In the genomic region with DNA sequence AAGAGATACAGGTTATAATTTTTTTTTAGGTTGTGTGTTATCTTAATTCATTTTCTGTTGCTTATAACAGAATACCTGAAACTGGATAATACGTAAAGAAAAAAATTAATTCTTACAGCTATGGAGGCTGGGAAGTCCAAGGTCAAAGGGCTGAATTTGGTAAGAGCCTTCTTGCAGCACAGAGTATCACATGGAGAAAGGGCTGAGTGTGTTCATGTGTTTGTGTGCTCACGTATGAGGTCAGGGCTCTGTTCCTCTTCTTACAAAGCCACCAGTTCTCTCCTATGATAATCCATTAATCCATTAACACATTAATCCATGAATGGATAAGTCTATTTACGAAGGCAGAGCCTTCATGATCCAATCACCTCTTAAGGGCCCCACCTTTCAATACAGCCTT, we compare ENCODE assay signal across 34 cellular contexts. TPM values are rescaled to one million over a fixed set of nuclear protein-coding genes. Genes with fewer than 3 reads are reported as not detected.
"Had no signal": no experiment of that assay in that cellular context is flagged by ENCODE, and none has a peak within 500 bp of the region (broad histone marks: within the 10 kb centered on the region; RNA-seq: fewer than 3 reads in every experiment).

No MANE protein-coding gene starts in this region.

- H3K9me3 Mint-ChIP-seq: activated T-helper 1 cell treated with anti-CD3 and anti-CD28 coated beads, Interleukin-12 subunit alpha, Interleukin-12 subunit beta, Interleukin-2, Interleukin-4 antibody, amounts not matched to agents 30 ng/mL and 10 ng/mL and 1 ng/mL, durations not matched to agents 14 hours and 24 hours and 36 hours; natural killer cell; stimulated activated memory B cell treated with anti-CD40 and anti-IgM and Interleukin-4, amounts not matched to agents 10 μg/mL and 1 μg/mL and 100 μg/mL, for 72 hours had no signal

- ATAC-seq: activated CD4-positive, CD25-positive, alpha-beta regulatory T cell treated with anti-CD3 and anti-CD28 coated beads, Interleukin-2, amount 50 U/mL, for 24 hours; natural killer cell; stimulated activated memory B cell treated with anti-CD40 and anti-IgM and Interleukin-4, amounts not matched to agents 10 μg/mL and 1 μg/mL and 100 μg/mL, for 72 hours had no signal

- H3K4me1 Mint-ChIP-seq: activated naive CD8-positive, alpha-beta T cell treated with anti-CD3 and anti-CD28 coated beads for 36 hours; natural killer cell; neural progenitor cell; stimulated activated memory B cell treated with anti-CD40 and anti-IgM and Interleukin-4, amounts not matched to agents 10 μg/mL and 1 μg/mL and 100 μg/mL, for 72 hours had no signal

- H3K27me3 ChIP-seq: ascending aorta, neural progenitor cell, thyroid gland, upper lobe of left lung had no signal

- H3K36me3 ChIP-seq: adrenal gland, ascending aorta, brain microvascular endothelial cell, left ventricle myocardium inferior, neural progenitor cell, right atrium auricular region, stomach, thyroid gland, upper lobe of left lung, WERI-Rb-1 had no signal

- H3K4me3 ChIP-seq: adrenal gland, ascending aorta, coronary artery, dorsolateral prefrontal cortex, left ventricle myocardium inferior, lung, neural progenitor cell, right atrium auricular region, smooth muscle cell, stomach, thyroid gland, upper lobe of left lung had no signal

- H3K27ac ChIP-seq: adrenal gland, ascending aorta, brain microvascular endothelial cell, coronary artery, dorsolateral prefrontal cortex, left ventricle myocardium inferior, neural progenitor cell, right atrium auricular region, stomach, thyroid gland, upper lobe of left lung, WERI-Rb-1 had no signal

- H3K9me3 ChIP-seq: ascending aorta, thyroid gland, upper lobe of left lung had no signal

- H3K36me3 Mint-ChIP-seq: activated naive CD8-positive, alpha-beta T cell treated with anti-CD3 and anti-CD28 coated beads for 36 hours; natural killer cell; neural progenitor cell; stimulated activated memory B cell treated with anti-CD40 and anti-IgM and Interleukin-4, amounts not matched to agents 10 μg/mL and 1 μg/mL and 100 μg/mL, for 72 hours had no signal

- H3K4me2 ChIP-seq: neural progenitor cell, smooth muscle cell had no signal

- H2AFZ ChIP-seq: neural progenitor cell had no signal

- H3K27ac Mint-ChIP-seq: activated naive CD4-positive, alpha-beta T cell treated with anti-CD3 and anti-CD28 coated beads for 36 hours; activated naive CD8-positive, alpha-beta T cell treated with anti-CD3 and anti-CD28 coated beads for 36 hours; activated T-helper 1 cell treated with anti-CD3 and anti-CD28 coated beads, Interleukin-12 subunit alpha, Interleukin-12 subunit beta, Interleukin-2, Interleukin-4 antibody, amounts not matched to agents 30 ng/mL and 10 ng/mL and 1 ng/mL, durations not matched to agents 14 hours and 24 hours and 36 hours; natural killer cell; neural progenitor cell; stimulated activated memory B cell treated with anti-CD40 and anti-IgM and Interleukin-4, amounts not matched to agents 10 μg/mL and 1 μg/mL and 100 μg/mL, for 72 hours had no signal

- H3K4me3 Mint-ChIP-seq: activated naive CD4-positive, alpha-beta T cell treated with anti-CD3 and anti-CD28 coated beads for 36 hours; activated naive CD8-positive, alpha-beta T cell treated with anti-CD3 and anti-CD28 coated beads for 36 hours; activated T-helper 1 cell treated with anti-CD3 and anti-CD28 coated beads, Interleukin-12 subunit alpha, Interleukin-12 subunit beta, Interleukin-2, Interleukin-4 antibody, amounts not matched to agents 30 ng/mL and 10 ng/mL and 1 ng/mL, durations not matched to agents 14 hours and 24 hours and 36 hours; natural killer cell; neural progenitor cell; stimulated activated memory B cell treated with anti-CD40 and anti-IgM and Interleukin-4, amounts not matched to agents 10 μg/mL and 1 μg/mL and 100 μg/mL, for 72 hours had no signal

- H3K4me1 ChIP-seq: adrenal gland, ascending aorta, left ventricle myocardium inferior, neural progenitor cell, right atrium auricular region, stomach, thyroid gland, upper lobe of left lung had no signal

- DNase-seq: activated CD4-positive, alpha-beta T cell treated with anti-CD3 and anti-CD28 coated beads for 48 hours; activated CD4-positive, alpha-beta T cell treated with anti-CD3 and anti-CD28 coated beads, Interleukin-2, amount 50 U/mL, for 48 hours; activated CD8-positive, alpha-beta memory T cell treated with anti-CD3 and anti-CD28 coated beads for 24 hours; activated effector memory CD4-positive, alpha-beta T cell treated with anti-CD3 and anti-CD28 coated beads, Interleukin-2, amount 50 U/mL, for 16 hours; activated naive CD4-positive, alpha-beta T cell treated with anti-CD3 and anti-CD28 coated beads for 36 hours; activated naive CD8-positive, alpha-beta T cell treated with anti-CD3 and anti-CD28 coated beads for 36 hours; activated T-cell treated with anti-CD3 and anti-CD28 coated beads, Interleukin-2, amount 50 U/mL, for 1 hour; adrenal gland; brain microvascular endothelial cell; dorsolateral prefrontal cortex; effector memory CD4-positive, alpha-beta T cell; left ventricle myocardium inferior; mesendoderm; natural killer cell; stimulated activated CD4-positive, alpha-beta T cell treated with anti-CD3 and anti-CD28 coated beads, Interleukin-1b, Interleukin-23, amount 100 ng/mL, for 48 hours; stimulated activated CD4-positive, alpha-beta T cell treated with anti-CD3 and anti-CD28 coated beads, Interleukin-4, amount 100 ng/mL, for 4 hours; stimulated activated CD8-positive, alpha-beta memory T cell treated with anti-CD3 and anti-CD28 coated beads, Interleukin-4, amount 100 ng/mL, for 48 hours; stomach; thyroid gland; upper lobe of left lung; WERI-Rb-1 had no signal

RNA-seq across cellular contexts. Expression of a gene that starts 51.6 kb away (rescaled TPM):
- total RNA-seq: activated naive CD4-positive, alpha-beta T cell treated with anti-CD3 and anti-CD28 coated beads for 36 hours; activated naive CD8-positive, alpha-beta T cell treated with anti-CD3 and anti-CD28 coated beads for 36 hours; activated T-helper 1 cell treated with anti-CD3 and anti-CD28 coated beads, Interleukin-12 subunit alpha, Interleukin-12 subunit beta, Interleukin-2, Interleukin-4 antibody, amounts not matched to agents 30 ng/mL and 10 ng/mL and 1 ng/mL, durations not matched to agents 14 hours and 24 hours and 36 hours; ascending aorta; dorsolateral prefrontal cortex; epithelial cell of proximal tubule; frontal cortex; left ventricle myocardium inferior; lung; mononuclear cell; natural killer cell; pulmonary artery endothelial cell; right atrium auricular region had no signal
- polyA plus RNA-seq: lung had no signal
